Comparison of ENCODE assay signal across 3 cellular contexts in the genomic region with DNA sequence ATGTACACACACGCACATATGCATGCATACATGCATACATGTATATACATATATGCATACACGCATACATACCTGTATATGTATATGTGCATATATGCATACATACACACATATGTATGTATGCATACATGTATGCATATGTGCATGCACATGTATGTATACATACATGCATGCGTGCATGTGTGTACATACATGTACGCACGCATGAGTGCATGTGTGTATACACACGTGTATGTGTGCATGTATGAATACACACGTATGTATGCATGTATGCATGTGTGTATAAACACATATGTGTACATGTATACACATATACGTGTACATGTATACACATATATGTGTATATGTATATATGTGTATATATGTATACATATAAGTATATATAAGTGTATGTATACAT.
A peak's percentile ranks its signal among the peaks of the same experiment; 100 is the strongest.
TF ChIP-seq lines count a peak whose summit lies in the region.

No MANE protein-coding gene starts in this region.

TF ChIP-seq in A549, 52 proteins besides CTCF, POLR2A, EP300 and RAD21:
- TF ChIP-seq RNF2 (IDR thresholded peaks at IDR 0.05; ENCODE audit: borderline replicate concordance, low read depth), result no peak
- peak; percentile 37; the same call in 1 of the 2 replicates for TF ChIP-seq KDM5A (IDR thresholded peaks at IDR 0.05)
TF ChIP-seq in A549: peak in this region for 1.

TF ChIP-seq in GM23338, 12 proteins besides CTCF, POLR2A, EP300 and RAD21:
- TF ChIP-seq ZNF114 (CRISPR knock-in tag; IDR thresholded peaks at IDR 0.05), result 0 out of 2 replicates have a peak, but pooled peaks have one; percentile 14
- no peak for TF ChIP-seq ZNF331 (CRISPR knock-in tag; IDR thresholded peaks at IDR 0.05; ENCODE audit: low read depth)

TF ChIP-seq in H1, 55 proteins besides CTCF, POLR2A, EP300 and RAD21:
- peak; percentile 66; the same call in 1 of the 2 replicates for TF ChIP-seq JUN (IDR thresholded peaks at IDR 0.05; ENCODE audit: low read depth, low read length)
- TF ChIP-seq, protein P1, sequence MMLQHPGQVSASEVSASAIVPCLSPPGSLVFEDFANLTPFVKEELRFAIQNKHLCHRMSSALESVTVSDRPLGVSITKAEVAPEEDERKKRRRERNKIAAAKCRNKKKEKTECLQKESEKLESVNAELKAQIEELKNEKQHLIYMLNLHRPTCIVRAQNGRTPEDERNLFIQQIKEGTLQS (IDR thresholded peaks at IDR 0.05; ENCODE audit: insufficient read depth, low read depth, low read length), result no peak
